8 cellular contexts compared by ENCODE assay signal in genomic region chr6:35259194-35259945, GRCh38. TPM values are rescaled to one million over a fixed set of nuclear protein-coding genes. Genes with fewer than 3 reads are reported as not detected.
DNase-seq lines count a peak whose midpoint lies in the region; ATAC-seq and TF ChIP-seq lines count a peak whose summit lies in the region.

TSS of gene ZNF76 (plus strand) at chr6:35259735. CDS start at chr6:35281152, 21,417 bp downstream.

- peak within 1 kb of the TSS; percentile 99 for H3K4me3 Mint-ChIP-seq in type B pancreatic cell

- no peaks in the 10 kb centered on the region for H3K9me3 ChIP-seq in adipocyte (ENCODE audit: control insufficient read depth, low read length)

- peak; percentile 98 for DNase-seq in GM12865 (ENCODE audit: low read depth)
- peak; percentile 96 for DNase-seq in NCI-H1436 (lab: John Stamatoyannopoulos, UW)
- DNase-seq in T follicular helper cell (ENCODE audit: low read depth) = peak; percentile 90
- peak; percentile 99 for DNase-seq in adipocyte (ENCODE audit: low read depth)
- DNase-seq in cardiac septum (ENCODE audit: low spot score) = peak; percentile 99
- DNase-seq in pons (ENCODE audit: low spot score) = peak; percentile 95
- DNase-seq in type B pancreatic cell (ENCODE audit: extremely low spot score, unreplicated experiment) = peak; percentile 99

- intact Hi-C loops in cardiac septum (cut with DNase I) = no loop called here

- H3K4me3 ChIP-seq in GM12865 (ENCODE audit: low read depth, low read length) (peak within 1 kb of the TSS; percentile 79), adipocyte (ENCODE audit: low read length) (peak within 1 kb of the TSS; percentile 96)

- peak; percentile 85 for ATAC-seq in HG02763 (IDR thresholded peaks at IDR 0.05; ENCODE audit: unreplicated experiment)

- peaks cover 29% of the 10 kb centered on the region for H3K4me1 Mint-ChIP-seq in type B pancreatic cell (ENCODE audit: unreplicated experiment)

- no peaks in the 10 kb centered on the region for H3K36me3 Mint-ChIP-seq in type B pancreatic cell

- no peaks in the 10 kb centered on the region for H3K27me3 Mint-ChIP-seq in type B pancreatic cell

- H3K9ac ChIP-seq in adipocyte (ENCODE audit: low read length) = peak within 1 kb of the TSS; percentile 93

- TF ChIP-seq CTCF in GM12865 (IDR thresholded peaks at IDR 0.05; ENCODE audit: insufficient read depth, low read depth, low read length, missing control alignments) (no peak), type B pancreatic cell (conservative IDR thresholded peaks at IDR 0.05) (peak; percentile 26)

- H3K9me3 Mint-ChIP-seq in type B pancreatic cell = no peaks in the 10 kb centered on the region

- H3K27me3 ChIP-seq in adipocyte (replicated peaks; ENCODE audit: control insufficient read depth, insufficient read depth, low read length) = no peaks in the 10 kb centered on the region

- H3K36me3 ChIP-seq in adipocyte (ENCODE audit: control insufficient read depth, insufficient read depth, low read length, severe bottlenecking) = no peaks in the 10 kb centered on the region

- H3K4me1 ChIP-seq in adipocyte (ENCODE audit: control insufficient read depth, insufficient read depth, low read length) = peaks cover 26% of the 10 kb centered on the region

- peak within 1 kb of the TSS; percentile 97 for H3K27ac Mint-ChIP-seq in type B pancreatic cell

RNA-seq across cellular contexts. Expression of gene ZNF76, which starts in this region (rescaled TPM):
- total RNA-seq in cardiac septum (39.9 TPM), type B pancreatic cell (ENCODE audit: low replicate concordance) (25.3 and 37.3 TPM in 2 replicates)

Comparison
In these comparisons a context has a peak if more than half of its experiments do, and no peak if none do; other contexts are left out.
1. Peak in every context shown above with its lines: DNase-seq, ATAC-seq and H3K4me3 ChIP-seq.